ENCODE assay signal across 27 cellular contexts in the genomic region with DNA sequence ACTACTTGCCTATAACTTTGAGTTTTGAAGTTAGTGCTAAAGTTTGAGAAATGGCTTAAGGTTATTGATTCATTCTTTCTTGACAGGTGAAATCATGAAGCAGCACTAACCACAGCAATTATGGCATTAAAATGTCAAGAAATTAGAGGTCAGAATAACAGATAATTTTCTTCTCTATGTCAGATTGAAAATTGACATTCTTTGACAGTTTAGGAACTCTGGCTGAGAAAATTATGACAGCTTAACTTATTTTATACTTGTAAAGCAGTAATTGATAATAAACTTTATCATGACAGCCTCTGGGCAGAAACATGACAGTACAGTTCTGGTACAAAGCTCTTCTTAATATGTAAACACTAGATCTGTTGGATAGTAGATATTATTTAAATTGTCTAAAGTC.
"Had no signal": no experiment of that assay in that cellular context is flagged by ENCODE, and none has a peak within 500 bp of the region (broad histone marks: within the 10 kb centered on the region; RNA-seq: fewer than 3 reads in every experiment).

No MANE protein-coding gene starts in this region.

- H3K4me3 ChIP-seq: colonic mucosa, coronary artery, dorsolateral prefrontal cortex, esophagus muscularis mucosa, esophagus squamous epithelium, gastrocnemius medialis, gastroesophageal sphincter, heart left ventricle, heart right ventricle had no signal

- ATAC-seq: effector memory CD8-positive, alpha-beta T cell; esophagus mucosa; foreskin keratinocyte; gastrocnemius medialis; gastroesophageal sphincter; heart left ventricle; heart right ventricle had no signal

- H3K9me3 ChIP-seq: colonic mucosa, esophagus muscularis mucosa, esophagus squamous epithelium, gastrocnemius medialis, gastroesophageal sphincter, heart left ventricle, heart right ventricle had no signal

- H3K36me3 ChIP-seq: colonic mucosa, esophagus squamous epithelium, gastrocnemius medialis had no signal

- H3K27me3 ChIP-seq: colonic mucosa, dorsolateral prefrontal cortex, esophagus muscularis mucosa, esophagus squamous epithelium, foreskin keratinocyte, gastrocnemius medialis, gastroesophageal sphincter, heart left ventricle, heart right ventricle had no signal

- DNase-seq: colonic mucosa; cortex of kidney; dermis blood vessel endothelial cell; dorsolateral prefrontal cortex; effector CD4-positive, alpha-beta T cell; effector CD8-positive, alpha-beta T cell; effector memory CD4-positive, alpha-beta T cell; effector memory CD8-positive, alpha-beta T cell; endodermal cell; erythroblast; esophagus squamous epithelium; foreskin fibroblast; foreskin keratinocyte; foreskin melanocyte; gastrocnemius medialis; glutamatergic neuron; head of caudate nucleus; heart left ventricle; heart right ventricle had no signal

- FAIRE-seq: colon, endometrium, endothelial cell of umbilical vein had no signal

- H3K27ac ChIP-seq: colonic mucosa, coronary artery, dorsolateral prefrontal cortex, epithelial cell of prostate, esophagus muscularis mucosa, esophagus squamous epithelium, foreskin keratinocyte, gastrocnemius medialis, gastroesophageal sphincter, heart left ventricle, heart right ventricle had no signal

- H3K4me1 ChIP-seq: colonic mucosa, esophagus muscularis mucosa, esophagus squamous epithelium, foreskin keratinocyte, gastrocnemius medialis, gastroesophageal sphincter, heart left ventricle, heart right ventricle had no signal
